Comparison of ENCODE assay signal across 18 cellular contexts in genomic region chr22:45717787-45718186, GRCh38. TPM values are rescaled to one million over a fixed set of nuclear protein-coding genes. Genes with fewer than 3 reads are reported as not detected.
A peak's percentile ranks its signal among the peaks of the same experiment; 100 is the strongest.
DNase-seq lines count a peak whose midpoint lies in the region; ATAC-seq and TF ChIP-seq lines count a peak whose summit lies in the region.
"Had no signal": no experiment of that assay in that cellular context is flagged by ENCODE, and none has a peak within 500 bp of the region (broad histone marks: within the 10 kb centered on the region; RNA-seq: fewer than 3 reads in every experiment).

No MANE protein-coding gene starts in this region.

- H3K27ac Mint-ChIP-seq in nephron progenitor cell = no peak overlapping the region
- no peak overlapping the region for H3K27ac Mint-ChIP-seq in stimulated activated effector memory CD8-positive, alpha-beta T cell treated with anti-CD3 and anti-CD28 coated beads, Interleukin-12 subunit alpha, Interleukin-12 subunit beta, amount 100 ng/mL, for 72 hours

- peaks cover 22% of the 10 kb centered on the region for H3K36me3 ChIP-seq in suprapubic skin
- H3K36me3 ChIP-seq: uterus had no signal

- H3K4me1 Mint-ChIP-seq in nephron progenitor cell = peaks cover 17% of the 10 kb centered on the region
- H3K4me1 Mint-ChIP-seq in stimulated activated effector memory CD8-positive, alpha-beta T cell treated with anti-CD3 and anti-CD28 coated beads, Interleukin-12 subunit alpha, Interleukin-12 subunit beta, amount 100 ng/mL, for 72 hours = peaks cover 20% of the 10 kb centered on the region

- H3K4me1 ChIP-seq in suprapubic skin = no peaks in the 10 kb centered on the region
- H3K4me1 ChIP-seq: uterus had no signal

- TF ChIP-seq CTCF in AG04450 (IDR thresholded peaks at IDR 0.05; ENCODE audit: low read depth, low read length) = no peak
- TF ChIP-seq CTCF in nephron progenitor cell (IDR thresholded peaks at IDR 0.05) = no peak
- TF ChIP-seq CTCF in suprapubic skin (IDR thresholded peaks at IDR 0.05) = no peak

- no peak for ATAC-seq in stimulated activated effector memory CD8-positive, alpha-beta T cell treated with anti-CD3 and anti-CD28 coated beads, Interleukin-12 subunit alpha, Interleukin-12 subunit beta, amount 100 ng/mL, for 72 hours

- no peaks in the 10 kb centered on the region for H3K9me3 ChIP-seq in AG04450 (ENCODE audit: control insufficient read depth, insufficient read depth, low read length)
- H3K9me3 ChIP-seq in suprapubic skin = no peaks in the 10 kb centered on the region
- H3K9me3 ChIP-seq: esophagus muscularis mucosa, uterus had no signal

- peak; percentile 16 for DNase-seq in AG04450 (ENCODE audit: low read depth, low spot score)
- DNase-seq in HPDE6-E6E7 (ENCODE audit: extremely low spot score) = peak; percentile 23
- DNase-seq in amniotic epithelial cell (ENCODE audit: low read depth) = peak; percentile 84
- peak; percentile 46 for DNase-seq in glomerular visceral epithelial cell (ENCODE audit: extremely low spot score)
- DNase-seq in nephron progenitor cell = no peak
- DNase-seq in stimulated activated CD4-positive, alpha-beta T cell treated with anti-CD3 and anti-CD28 coated beads, Interleukin-2, amount 100 ng/mL, for 24 hours = no peak
- DNase-seq in suprapubic skin (ENCODE audit: low spot score in 2 of 2) = no peak
- DNase-seq in stimulated activated effector memory CD8-positive, alpha-beta T cell treated with anti-CD3 and anti-CD28 coated beads, Interleukin-12 subunit alpha, Interleukin-12 subunit beta, amount 100 ng/mL, for 72 hours (ENCODE audit: low spot score in 2 of 2) = no peak
- DNase-seq: activated naive CD4-positive, alpha-beta T cell treated with Interleukin-2 at 50 U/mL for 16 hours; DND-41; NCI-H1092; NCI-H446; SHP77 treated with DMSO at 0.1 percent for 48 hours; stimulated activated CD4-positive, alpha-beta T cell treated with anti-CD3 and anti-CD28 coated beads, Interleukin-4, amount 100 ng/mL, for 24 hours; stimulated activated naive CD4-positive, alpha-beta T cell; uterus; WERI-Rb-1 had no signal

- no peak overlapping the region for H3K4me3 Mint-ChIP-seq in nephron progenitor cell
- H3K4me3 Mint-ChIP-seq in stimulated activated effector memory CD8-positive, alpha-beta T cell treated with anti-CD3 and anti-CD28 coated beads, Interleukin-12 subunit alpha, Interleukin-12 subunit beta, amount 100 ng/mL, for 72 hours = no peak overlapping the region

- TF ChIP-seq POLR2A in suprapubic skin (IDR thresholded peaks at IDR 0.05) = no peak

- H3K27me3 ChIP-seq in AG04450 (ENCODE audit: control insufficient read depth, insufficient read depth, low read length) = no peaks in the 10 kb centered on the region
- no peaks in the 10 kb centered on the region for H3K27me3 ChIP-seq in suprapubic skin
- H3K27me3 ChIP-seq: esophagus muscularis mucosa, uterus had no signal

- no peak overlapping the region for H3K27ac ChIP-seq in AG04450 (ENCODE audit: low read depth, low read length)
- no peak overlapping the region for H3K27ac ChIP-seq in suprapubic skin
- H3K27ac ChIP-seq: esophagus muscularis mucosa, uterus, WERI-Rb-1 had no signal

- no peak for TF ChIP-seq EP300 in suprapubic skin (IDR thresholded peaks at IDR 0.05)

- CTCF ChIA-PET in AG04450 (lab: Charles Lee) = interaction anchor here (1.0 to 1.5 kb wide), 3 partner anchors 14 to 146 kb away, joined by 3 to 5 read pairs (median 5); no protein-coding TSS in a partner anchor

- no peak overlapping the region for H3K4me3 ChIP-seq in AG04450 (ENCODE audit: low read depth, low read length)
- H3K4me3 ChIP-seq in suprapubic skin = no peak overlapping the region
- H3K4me3 ChIP-seq: esophagus muscularis mucosa, uterus had no signal

- POLR2A ChIA-PET in AG04450 (lab: Yijun Ruan, JAX) = no interaction called here

- no peaks in the 10 kb centered on the region for H3K27me3 Mint-ChIP-seq in nephron progenitor cell (ENCODE audit: low read depth, poor library complexity)

- 77% methylated on average over 1 of the region's 1 CpG for WGBS in suprapubic skin

- peaks cover 39% of the 10 kb centered on the region for H3K36me3 Mint-ChIP-seq in nephron progenitor cell (ENCODE audit: low read depth)
- peaks cover 76% of the 10 kb centered on the region for H3K36me3 Mint-ChIP-seq in stimulated activated effector memory CD8-positive, alpha-beta T cell treated with anti-CD3 and anti-CD28 coated beads, Interleukin-12 subunit alpha, Interleukin-12 subunit beta, amount 100 ng/mL, for 72 hours

- no peaks in the 10 kb centered on the region for H3K9me3 Mint-ChIP-seq in nephron progenitor cell
- no peaks in the 10 kb centered on the region for H3K9me3 Mint-ChIP-seq in stimulated activated effector memory CD8-positive, alpha-beta T cell treated with anti-CD3 and anti-CD28 coated beads, Interleukin-12 subunit alpha, Interleukin-12 subunit beta, amount 100 ng/mL, for 72 hours

RNA-seq across cellular contexts. Expression of gene ATXN10, which starts 46.2 kb away (rescaled TPM):
- 491 and 521 TPM in 2 replicates for polyA plus RNA-seq in AG04450 (2011; rRNA removed)
- 448 and 474 TPM in 2 replicates for polyA minus RNA-seq in AG04450 (2011; rRNA and poly(A)+ RNA removed)
- 10 to 100 TPM; 63.2 to 79.0 (median 68.8) TPM for total RNA-seq in suprapubic skin

Comparison
In these comparisons a context has a peak if more than half of its experiments do, and no peak if none do; other contexts are left out.
1. DNase-seq: peak in AG04450 (single experiment), HPDE6-E6E7 (single experiment), amniotic epithelial cell (single experiment) and glomerular visceral epithelial cell (single experiment); none in nephron progenitor cell (single experiment), stimulated activated CD4-positive, alpha-beta T cell treated with anti-CD3 and anti-CD28 coated beads, Interleukin-2, amount 100 ng/mL, for 24 hours (0 of 2), suprapubic skin (0 of 2) and stimulated activated effector memory CD8-positive, alpha-beta T cell treated with anti-CD3 and anti-CD28 coated beads, Interleukin-12 subunit alpha, Interleukin-12 subunit beta, amount 100 ng/mL, for 72 hours (0 of 2).